In genomic region chr6:33628401-33628964, GRCh38 we compare ENCODE assay signal across 11 cellular contexts. TPM values are rescaled to one million over a fixed set of nuclear protein-coding genes. Genes with fewer than 3 reads are reported as not detected.
DNase-seq lines count a peak whose midpoint lies in the region; ATAC-seq lines count a peak whose summit lies in the region.
"Had no signal": no experiment of that assay in that cellular context is flagged by ENCODE, and none has a peak within 500 bp of the region (broad histone marks: within the 10 kb centered on the region; RNA-seq: fewer than 3 reads in every experiment).

No MANE protein-coding gene starts in this region.

- no peaks in the 10 kb centered on the region for H3K9me3 ChIP-seq in neuronal stem cell (replicated peaks in 1 of 2; ENCODE audit: control insufficient read depth in 2 of 2, insufficient read depth in 1 of 2, low read depth in 1 of 2, low read length in 2 of 2)
- H3K9me3 ChIP-seq: SJCRH30 had no signal

- H3K4ac ChIP-seq in neuronal stem cell (ENCODE audit: low read length) = no peak overlapping the region

- peak; percentile 82 for DNase-seq in DMS79 treated with DMSO at 0.1 percent for 48 hours (lab: John Stamatoyannopoulos, UW)
- DNase-seq in NCI-H187 treated with DMSO at 0.1 percent for 48 hours (lab: John Stamatoyannopoulos, UW) = peak; percentile 77
- DNase-seq in SW480 (ENCODE audit: low spot score) = peak; percentile 85
- no peak for DNase-seq in neuronal stem cell (ENCODE audit: low spot score)
- no peak for DNase-seq in stimulated activated naive CD8-positive, alpha-beta T cell treated with anti-CD3 and anti-CD28 coated beads, Interleukin-15, Interleukin-2, amounts not matched to agents 100 U/mL and 50 U/mL, for 24 hours
- DNase-seq: activated CD8-positive, alpha-beta T cell treated with anti-CD3 and anti-CD28 coated beads for 36 hours; SJCRH30; stimulated activated CD4-positive, alpha-beta T cell treated with anti-CD3 and anti-CD28 coated beads, Interleukin-4, amount 100 ng/mL, for 4 hours had no signal

- H2AFZ ChIP-seq in neuronal stem cell (ENCODE audit: low read length) = no peak overlapping the region

- H4K8ac ChIP-seq in neuronal stem cell (ENCODE audit: low read depth, low read length) = no peak overlapping the region

- peaks cover 3 to 13% of the 10 kb centered on the region in 2 donors for H3K4me1 ChIP-seq in neuronal stem cell (ENCODE audit: control insufficient read depth in 2 of 2, insufficient read depth in 1 of 2, low read depth in 1 of 2, low read length in 2 of 2)
- H3K4me1 ChIP-seq: SJCRH30 had no signal

- peak overlapping the region; percentile 34 for H2AK5ac ChIP-seq in neuronal stem cell (ENCODE audit: low read depth, low read length)

- no peak for ATAC-seq in HG03280 (IDR thresholded peaks at IDR 0.05; ENCODE audit: unreplicated experiment)
- ATAC-seq in stimulated activated naive CD8-positive, alpha-beta T cell treated with anti-CD3 and anti-CD28 coated beads, Interleukin-15, Interleukin-2, amounts not matched to agents 100 U/mL and 50 U/mL, for 24 hours = no peak
- ATAC-seq in HG02642 (IDR thresholded peaks at IDR 0.05; ENCODE audit: poor library complexity, unreplicated experiment) = no peak
- ATAC-seq in HG02884 (IDR thresholded peaks at IDR 0.05; ENCODE audit: unreplicated experiment) = no peak
- ATAC-seq: activated CD8-positive, alpha-beta T cell treated with anti-CD3 and anti-CD28 coated beads for 36 hours had no signal

- H3K23ac ChIP-seq in neuronal stem cell (ENCODE audit: low read depth, low read length, poor library complexity) = no peak overlapping the region

- H3K27ac ChIP-seq in neuronal stem cell (replicated peaks; ENCODE audit: low read length) = no peak overlapping the region
- H3K27ac ChIP-seq: SJCRH30 had no signal

- H2BK120ac ChIP-seq in neuronal stem cell (ENCODE audit: low read depth, low read length) = no peak overlapping the region

- H3K4me2 ChIP-seq in neuronal stem cell (ENCODE audit: insufficient read depth, low read length, poor library complexity, severe bottlenecking) = no peak overlapping the region

- no peak overlapping the region for H3K9ac ChIP-seq in neuronal stem cell (ENCODE audit: low read depth, low read length, poor library complexity)

- H3K18ac ChIP-seq in neuronal stem cell (ENCODE audit: low read length) = peak overlapping the region; percentile 52

- H3K27me3 ChIP-seq in neuronal stem cell (ENCODE audit: control insufficient read depth in 3 of 3, insufficient read depth in 3 of 3, low read depth in 1 of 3, low read length in 3 of 3) = peaks cover 0 to 8% (median 0%) of the 10 kb centered on the region in 3 experiments
- H3K27me3 ChIP-seq: SJCRH30 had no signal

- H3K4me3 ChIP-seq in neuronal stem cell (ENCODE audit: low read length in 2 of 2) = no peak overlapping the region
- H3K4me3 ChIP-seq: SJCRH30 had no signal

- H4K91ac ChIP-seq in neuronal stem cell (ENCODE audit: low read depth, low read length, poor library complexity) = no peak overlapping the region

- no peak overlapping the region for H2BK12ac ChIP-seq in neuronal stem cell (ENCODE audit: low read length)

- no peak overlapping the region for H2BK5ac ChIP-seq in neuronal stem cell (ENCODE audit: low read length)

- no peaks in the 10 kb centered on the region for H3K79me1 ChIP-seq in neuronal stem cell (ENCODE audit: low read depth, low read length)

- peak overlapping the region; percentile 62 for H2BK15ac ChIP-seq in neuronal stem cell (ENCODE audit: low read length)

- no CpG with 5 or more reads among the region's 7 CpGs for WGBS in neuronal stem cell (ENCODE audit: extremely low coverage in 2 of 2, insufficient read length in 2 of 2, insufficient replicate concordance in 1 of 2), 2 donors

- no peaks in the 10 kb centered on the region for H3K36me3 ChIP-seq in neuronal stem cell (replicated peaks in 1 of 2; ENCODE audit: control insufficient read depth in 2 of 2, insufficient read depth in 2 of 2, low read length in 2 of 2)
- H3K36me3 ChIP-seq: SJCRH30 had no signal

- H3K14ac ChIP-seq in neuronal stem cell (ENCODE audit: low read length) = no peak overlapping the region

RNA-seq across cellular contexts. Expression of gene ITPR3, which starts 7.4 kb away (rescaled TPM):
- polyA plus RNA-seq in neuronal stem cell (2013, experiment 1 of 2) = 1.4 TPM
- polyA plus RNA-seq in neuronal stem cell (2013, experiment 2 of 2) = 1.4 TPM

RNA-seq across cellular contexts. Expression of gene BAK1, which starts 48.4 kb away (rescaled TPM):
- 14.5 TPM for polyA plus RNA-seq in neuronal stem cell (2013, experiment 1 of 2)
- 14.1 TPM for polyA plus RNA-seq in neuronal stem cell (2013, experiment 2 of 2)

Comparison
In these comparisons a context has a peak if more than half of its experiments do, and no peak if none do; other contexts are left out.
1. DNase-seq: peak in DMS79 treated with DMSO at 0.1 percent for 48 hours (single experiment), NCI-H187 treated with DMSO at 0.1 percent for 48 hours (single experiment) and SW480 (single experiment); none in neuronal stem cell (single experiment) and stimulated activated naive CD8-positive, alpha-beta T cell treated with anti-CD3 and anti-CD28 coated beads, Interleukin-15, Interleukin-2, amounts not matched to agents 100 U/mL and 50 U/mL, for 24 hours (single experiment).